1 cellular context compared by ENCODE assay signal in genomic region chr19:32372726-32373613, GRCh38.
A peak's percentile ranks its signal among the peaks of the same experiment; 100 is the strongest.
TF ChIP-seq lines count a peak whose summit lies in the region.

No MANE protein-coding gene starts in this region.

TF ChIP-seq in K562, 482 proteins besides CTCF, POLR2A, EP300 and RAD21 (continued from another document):
- TF ChIP-seq, protein P1, sequence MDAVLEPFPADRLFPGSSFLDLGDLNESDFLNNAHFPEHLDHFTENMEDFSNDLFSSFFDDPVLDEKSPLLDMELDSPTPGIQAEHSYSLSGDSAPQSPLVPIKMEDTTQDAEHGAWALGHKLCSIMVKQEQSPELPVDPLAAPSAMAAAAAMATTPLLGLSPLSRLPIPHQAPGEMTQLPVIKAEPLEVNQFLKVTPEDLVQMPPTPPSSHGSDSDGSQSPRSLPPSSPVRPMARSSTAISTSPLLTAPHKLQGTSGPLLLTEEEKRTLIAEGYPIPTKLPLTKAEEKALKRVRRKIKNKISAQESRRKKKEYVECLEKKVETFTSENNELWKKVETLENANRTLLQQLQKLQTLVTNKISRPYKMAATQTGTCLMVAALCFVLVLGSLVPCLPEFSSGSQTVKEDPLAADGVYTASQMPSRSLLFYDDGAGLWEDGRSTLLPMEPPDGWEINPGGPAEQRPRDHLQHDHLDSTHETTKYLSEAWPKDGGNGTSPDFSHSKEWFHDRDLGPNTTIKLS (IDR thresholded peaks at IDR 0.05; ENCODE audit: borderline replicate concordance, low read depth) = no peak
- peak; percentile 97 for TF ChIP-seq ZNF12 (CRISPR knock-in tag; IDR thresholded peaks at IDR 0.05)
- no peak for TF ChIP-seq ZNF384 (IDR thresholded peaks at IDR 0.05; ENCODE audit: low read depth, low read length)
- no peak for TF ChIP-seq ZNF707 (CRISPR knock-in tag; conservative IDR thresholded peaks at IDR 0.05)
- TF ChIP-seq, protein P2, sequence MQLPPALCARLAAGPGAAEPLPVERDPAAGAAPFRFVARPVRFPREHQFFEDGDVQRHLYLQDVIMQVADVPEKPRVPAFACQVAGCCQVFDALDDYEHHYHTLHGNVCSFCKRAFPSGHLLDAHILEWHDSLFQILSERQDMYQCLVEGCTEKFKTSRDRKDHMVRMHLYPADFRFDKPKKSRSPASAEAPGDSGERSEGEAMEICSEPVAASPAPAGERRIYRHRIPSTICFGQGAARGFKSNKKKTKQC (CRISPR knock-in tag; IDR thresholded peaks at IDR 0.05) = no peak
- no peak for TF ChIP-seq PHF21A (IDR thresholded peaks at IDR 0.05; ENCODE audit: borderline replicate concordance, low read depth)
- TF ChIP-seq PCBP1 (IDR thresholded peaks at IDR 0.05; ENCODE audit: low read depth, low read length, poor library complexity, severe bottlenecking) = no peak
